8 cellular contexts compared by ENCODE assay signal in the genomic region with DNA sequence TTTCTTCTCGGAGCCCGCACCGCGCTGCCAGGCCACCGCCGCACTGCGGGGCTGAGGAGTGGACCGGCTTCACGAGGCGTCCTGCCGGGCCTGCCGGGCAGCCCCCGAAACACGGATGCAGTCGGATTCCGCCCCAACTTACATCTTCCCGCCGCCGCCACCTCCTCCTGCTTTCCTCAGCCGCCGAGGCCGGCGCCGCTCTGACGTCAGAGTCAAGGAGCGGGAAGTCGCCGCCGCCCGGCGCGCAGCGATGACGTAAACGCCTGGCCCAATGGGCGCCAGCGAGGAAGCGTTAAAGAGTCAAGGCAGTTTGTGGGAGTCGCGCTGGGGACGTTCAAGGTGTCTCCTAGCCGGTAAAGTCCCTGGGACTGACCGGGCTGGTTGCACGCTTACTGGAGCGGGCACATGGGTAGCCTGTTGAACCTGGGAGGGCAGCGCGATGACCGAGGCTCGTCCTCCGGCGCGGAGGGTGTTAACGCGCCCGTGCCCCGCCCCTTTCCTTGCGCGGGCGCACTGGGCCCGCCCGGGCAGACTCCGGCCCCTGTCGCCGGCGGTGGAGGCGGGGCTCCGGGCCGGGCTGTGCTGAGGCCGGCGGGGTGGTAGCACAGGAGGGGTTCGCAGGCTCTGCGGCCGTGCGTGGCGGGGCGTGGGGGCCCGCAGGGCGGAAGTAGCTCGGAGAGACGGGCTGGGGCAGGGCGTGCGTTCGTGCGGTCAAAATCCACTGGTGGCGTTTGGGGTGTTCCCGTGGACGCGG. TPM values are rescaled to one million over a fixed set of nuclear protein-coding genes. Genes with fewer than 3 reads are reported as not detected.
DNase-seq lines count a peak whose midpoint lies in the region; ATAC-seq and TF ChIP-seq lines count a peak whose summit lies in the region.

A gene with protein sequence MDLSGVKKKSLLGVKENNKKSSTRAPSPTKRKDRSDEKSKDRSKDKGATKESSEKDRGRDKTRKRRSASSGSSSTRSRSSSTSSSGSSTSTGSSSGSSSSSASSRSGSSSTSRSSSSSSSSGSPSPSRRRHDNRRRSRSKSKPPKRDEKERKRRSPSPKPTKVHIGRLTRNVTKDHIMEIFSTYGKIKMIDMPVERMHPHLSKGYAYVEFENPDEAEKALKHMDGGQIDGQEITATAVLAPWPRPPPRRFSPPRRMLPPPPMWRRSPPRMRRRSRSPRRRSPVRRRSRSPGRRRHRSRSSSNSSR (minus strand): TSS at position 214 of the 754 bp plus-strand sequence. CDS start 3,483 bp downstream, outside the sequence.

- ATAC-seq in GM19043 (IDR thresholded peaks at IDR 0.05; ENCODE audit: low read depth, unreplicated experiment) (peak; percentile 75), HG03354 (IDR thresholded peaks at IDR 0.05; ENCODE audit: poor library complexity, severe bottlenecking, unreplicated experiment) (peak; percentile 79)

- no peaks in the 10 kb centered on the region for H3K27me3 ChIP-seq in kidney epithelial cell (ENCODE audit: control insufficient read depth, insufficient read depth, low read length)

- TF ChIP-seq CTCF in kidney epithelial cell (IDR thresholded peaks at IDR 0.05; ENCODE audit: insufficient read depth, low read length, poor library complexity, severe bottlenecking): no peak

- no peaks in the 10 kb centered on the region for H3K36me3 ChIP-seq in kidney epithelial cell (ENCODE audit: control insufficient read depth, insufficient read depth, low read length)

- peak within 1 kb of the TSS; percentile 67 for H3K4me3 ChIP-seq in kidney epithelial cell (ENCODE audit: low read depth, low read length)

- DNase-seq in AML-193 (lab: John Stamatoyannopoulos, UW) (peak; percentile 78 to 83), NCI-H446 treated with DMSO at 0.1 percent for 48 hours (lab: John Stamatoyannopoulos, UW) (peak; percentile 80), cerebellum (ENCODE audit: low spot score) (peak; percentile 98), kidney epithelial cell (ENCODE audit: low read depth) (peak; percentile 80)
- DNase-seq in activated CD4-positive, alpha-beta T cell treated with anti-CD3 and anti-CD28 coated beads for 1 hour: peak; percentile 95
- peak; percentile 97 for DNase-seq in stimulated activated CD4-positive, alpha-beta T cell treated with anti-CD3 and anti-CD28 coated beads, Interleukin-15, amount 100 ng/mL, for 24 hours

RNA-seq across cellular contexts. Expression of the gene that starts here (rescaled TPM):
- total RNA-seq in cerebellum: 74.2 TPM
- 243 and 268 TPM in 2 replicates for total RNA-seq in kidney epithelial cell

Comparison
In these comparisons a context has a peak if more than half of its experiments do, and no peak if none do; other contexts are left out.
1. Peak in every context shown above with its lines: DNase-seq, ATAC-seq and H3K4me3 ChIP-seq.